17 cellular contexts compared by ENCODE assay signal in genomic region chr20:49871391-49871948, GRCh38. TPM values are rescaled to one million over a fixed set of nuclear protein-coding genes. Genes with fewer than 3 reads are reported as not detected.
DNase-seq lines count a peak whose midpoint lies in the region; ATAC-seq, FAIRE-seq and TF ChIP-seq lines count a peak whose summit lies in the region.
"Had no signal": no experiment of that assay in that cellular context is flagged by ENCODE, and none has a peak within 500 bp of the region (broad histone marks: within the 10 kb centered on the region; RNA-seq: fewer than 3 reads in every experiment).

No MANE protein-coding gene starts in this region.

- H3K9me3 Mint-ChIP-seq in activated naive CD8-positive, alpha-beta T cell treated with anti-CD3 and anti-CD28 coated beads for 36 hours = no peaks in the 10 kb centered on the region
- no peaks in the 10 kb centered on the region for H3K9me3 Mint-ChIP-seq in activated naive CD8-positive, alpha-beta T cell treated with anti-CD3 and anti-CD28 coated beads, Interleukin-2, amount 50 U/mL, for 24 hours
- H3K9me3 Mint-ChIP-seq: CD14-positive monocyte; CD8-positive, alpha-beta memory T cell; H9 had no signal

- FAIRE-seq in HTR-8/SVneo (lab: Jason Lieb, UNC) = peak; percentile 16
- FAIRE-seq: GM12892 had no signal

- H3K4me1 Mint-ChIP-seq in activated naive CD8-positive, alpha-beta T cell treated with anti-CD3 and anti-CD28 coated beads for 36 hours = peaks cover 3% of the 10 kb centered on the region
- H3K4me1 Mint-ChIP-seq in activated naive CD8-positive, alpha-beta T cell treated with anti-CD3 and anti-CD28 coated beads, Interleukin-2, amount 50 U/mL, for 24 hours = peaks cover 3% of the 10 kb centered on the region
- peaks cover 14% of the 10 kb centered on the region for H3K4me1 Mint-ChIP-seq in T-helper 17 cell

- H3K4me3 ChIP-seq in coronary artery = no peak overlapping the region

- no peak for TF ChIP-seq CTCF in coronary artery (IDR thresholded peaks at IDR 0.05)

- H3K27me3 Mint-ChIP-seq in activated naive CD8-positive, alpha-beta T cell treated with anti-CD3 and anti-CD28 coated beads for 36 hours = no peaks in the 10 kb centered on the region
- no peaks in the 10 kb centered on the region for H3K27me3 Mint-ChIP-seq in activated naive CD8-positive, alpha-beta T cell treated with anti-CD3 and anti-CD28 coated beads, Interleukin-2, amount 50 U/mL, for 24 hours
- no peaks in the 10 kb centered on the region for H3K27me3 Mint-ChIP-seq in T-helper 17 cell
- H3K27me3 Mint-ChIP-seq: CD8-positive, alpha-beta memory T cell had no signal

- no peaks in the 10 kb centered on the region for H3K9me3 ChIP-seq in T-helper 17 cell (ENCODE audit: control insufficient read depth, low read length, poor library complexity, severe bottlenecking)
- H3K9me3 ChIP-seq: Caco-2 had no signal

- no peak for DNase-seq in activated naive CD8-positive, alpha-beta T cell treated with anti-CD3 and anti-CD28 coated beads for 36 hours
- no peak for DNase-seq in activated naive CD8-positive, alpha-beta T cell treated with anti-CD3 and anti-CD28 coated beads, Interleukin-2, amount 50 U/mL, for 24 hours
- DNase-seq in HTR-8/SVneo (ENCODE audit: insufficient read length, low spot score) (no peak), coronary artery (ENCODE audit: low spot score) (peak; percentile 33), sciatic nerve (ENCODE audit: low spot score) (peak; percentile 54), T-helper 17 cell (no peak), ureter (ENCODE audit: low spot score) (no peak), CD1c-positive myeloid dendritic cell (ENCODE audit: extremely low spot score) (no peak)
- DNase-seq: CD8-positive, alpha-beta memory T cell; DND-41; GDM1; GOT3; H9 had no signal

- ATAC-seq in activated naive CD8-positive, alpha-beta T cell treated with anti-CD3 and anti-CD28 coated beads, Interleukin-2, amount 50 U/mL, for 24 hours = no peak
- no peak for ATAC-seq in sciatic nerve
- no peak for ATAC-seq in T-helper 17 cell

- intact Hi-C loops in sciatic nerve (cut with DNase I) = no loop called here

- no peak overlapping the region for H3K27ac ChIP-seq in coronary artery
- H3K27ac ChIP-seq: 22Rv1 had no signal

- peak overlapping the region; percentile 51 for H3K27ac Mint-ChIP-seq in activated naive CD8-positive, alpha-beta T cell treated with anti-CD3 and anti-CD28 coated beads for 36 hours
- no peak overlapping the region for H3K27ac Mint-ChIP-seq in activated naive CD8-positive, alpha-beta T cell treated with anti-CD3 and anti-CD28 coated beads, Interleukin-2, amount 50 U/mL, for 24 hours
- no peak overlapping the region for H3K27ac Mint-ChIP-seq in T-helper 17 cell
- H3K27ac Mint-ChIP-seq: CD14-positive monocyte, H9 had no signal

- H3K36me3 Mint-ChIP-seq in activated naive CD8-positive, alpha-beta T cell treated with anti-CD3 and anti-CD28 coated beads for 36 hours = peaks cover 5% of the 10 kb centered on the region
- H3K36me3 Mint-ChIP-seq in activated naive CD8-positive, alpha-beta T cell treated with anti-CD3 and anti-CD28 coated beads, Interleukin-2, amount 50 U/mL, for 24 hours (ENCODE audit: low read depth) = peaks cover 15% of the 10 kb centered on the region
- peaks cover 9% of the 10 kb centered on the region for H3K36me3 Mint-ChIP-seq in T-helper 17 cell (ENCODE audit: low read depth)

- H3K4me3 Mint-ChIP-seq in activated naive CD8-positive, alpha-beta T cell treated with anti-CD3 and anti-CD28 coated beads for 36 hours = no peak overlapping the region
- no peak overlapping the region for H3K4me3 Mint-ChIP-seq in activated naive CD8-positive, alpha-beta T cell treated with anti-CD3 and anti-CD28 coated beads, Interleukin-2, amount 50 U/mL, for 24 hours
- H3K4me3 Mint-ChIP-seq in T-helper 17 cell = no peak overlapping the region
- H3K4me3 Mint-ChIP-seq: CD14-positive monocyte; CD8-positive, alpha-beta memory T cell; H9 had no signal

RNA-seq across cellular contexts. Expression of gene SPATA2, which starts 43.9 kb away (rescaled TPM):
- 10 to 100 TPM; 11.2 to 11.6 TPM for total RNA-seq in activated naive CD8-positive, alpha-beta T cell treated with anti-CD3 and anti-CD28 coated beads for 36 hours
- total RNA-seq in sciatic nerve = 8.2 TPM
- 10 to 100 TPM; 23.5 to 24.9 TPM for total RNA-seq in T-helper 17 cell
- 8.0 TPM for total RNA-seq in ureter

RNA-seq across cellular contexts. Expression of gene SLC9A8, which starts 58.8 kb away (rescaled TPM):
- total RNA-seq in activated naive CD8-positive, alpha-beta T cell treated with anti-CD3 and anti-CD28 coated beads for 36 hours = 10 to 100 TPM in 1 of 2 experiments, 1 to 10 TPM in 1; 9.9 to 10.9 TPM
- total RNA-seq in sciatic nerve (14.4 TPM), T-helper 17 cell (10 to 100 TPM; 42.4 to 44.8 TPM), ureter (35.0 TPM)

Comparison
In these comparisons a context has a peak if more than half of its experiments do, and no peak if none do; other contexts are left out.
1. DNase-seq: peak in coronary artery (single experiment) and sciatic nerve (single experiment); none in activated naive CD8-positive, alpha-beta T cell treated with anti-CD3 and anti-CD28 coated beads for 36 hours (single experiment), activated naive CD8-positive, alpha-beta T cell treated with anti-CD3 and anti-CD28 coated beads, Interleukin-2, amount 50 U/mL, for 24 hours (single experiment), HTR-8/SVneo (single experiment), T-helper 17 cell (0 of 3), ureter (single experiment) and CD1c-positive myeloid dendritic cell (single experiment).